ENCODE assay signal across 14 cellular contexts in the genomic region with DNA sequence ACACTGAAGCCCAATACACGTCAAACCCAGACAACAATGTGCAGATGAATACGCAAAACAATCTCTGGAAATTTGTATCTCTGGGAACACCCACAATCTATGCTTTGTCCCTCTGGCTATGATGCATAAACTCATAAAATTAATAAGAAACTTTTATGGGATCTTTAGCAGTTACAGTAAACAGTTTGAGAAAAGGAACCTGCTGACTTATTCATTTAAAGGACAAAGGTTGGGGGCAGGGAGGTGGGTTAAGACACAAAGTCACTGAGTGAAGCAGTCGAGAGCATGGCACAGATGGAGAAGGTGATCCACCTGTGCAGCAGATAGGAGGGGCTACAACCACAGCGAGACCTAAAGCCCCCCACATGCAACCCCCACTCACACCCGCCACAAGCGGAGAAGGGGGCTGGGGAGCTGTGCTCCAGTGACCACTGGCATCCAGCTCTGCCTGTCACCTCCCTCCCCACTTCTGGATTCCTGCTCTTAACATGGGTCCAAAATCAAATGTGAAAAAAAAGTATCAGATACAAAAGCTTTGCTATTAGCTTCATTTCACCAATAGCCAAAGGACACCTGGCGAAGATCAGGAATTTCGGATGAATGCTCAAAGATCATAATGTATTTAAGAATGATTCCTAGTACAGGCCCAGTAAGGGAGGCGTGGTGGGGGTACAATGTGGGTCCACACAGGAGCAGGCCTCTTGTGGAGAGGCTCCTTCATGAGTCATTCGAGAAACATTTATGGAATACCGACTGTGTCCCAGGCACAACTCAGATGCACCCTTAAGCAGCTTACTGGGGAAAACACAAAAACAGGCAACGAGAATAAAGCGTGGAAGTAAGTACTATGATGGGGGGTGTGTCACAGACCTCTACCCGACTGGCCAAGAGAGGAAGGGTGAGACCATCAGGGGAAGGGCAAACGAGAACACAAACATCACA. TPM values are rescaled to one million over a fixed set of nuclear protein-coding genes. Genes with fewer than 3 reads are reported as not detected.
DNase-seq lines count a peak whose midpoint lies in the region; ATAC-seq and TF ChIP-seq lines count a peak whose summit lies in the region.
"Had no signal": no experiment of that assay in that cellular context is flagged by ENCODE, and none has a peak within 500 bp of the region (broad histone marks: within the 10 kb centered on the region; RNA-seq: fewer than 3 reads in every experiment).

No MANE protein-coding gene starts in this region.

- H3K27ac ChIP-seq in 22Rv1 (peak overlapping the region; percentile 86), SJCRH30 (no peak overlapping the region)
- H3K27ac ChIP-seq: KMS-11, left lung, parathyroid adenoma had no signal

- peak; percentile 6 for DNase-seq in HK-2 (ENCODE audit: unreplicated experiment)
- peak; percentile 27 for DNase-seq in iPS-NIHi11 (ENCODE audit: low spot score)
- no peak for DNase-seq in SJCRH30
- DNase-seq in mesothelial cell of epicardium (ENCODE audit: low spot score in 2 of 2, unreplicated experiment in 2 of 2): no peak
- no peak for DNase-seq in stimulated activated CD4-positive, alpha-beta T cell treated with anti-CD3 and anti-CD28 coated beads, Interleukin-4, amount 100 ng/mL, for 24 hours
- DNase-seq in SIG-M5 (lab: John Stamatoyannopoulos, UW): no peak
- DNase-seq: amygdala; left lung; Peyer's patch; stimulated activated CD4-positive, alpha-beta T cell treated with anti-CD3 and anti-CD28 coated beads, Interleukin-4, amount 100 ng/mL, for 1 hour had no signal

- peak overlapping the region; percentile 48 for H3K27ac Mint-ChIP-seq in activated T-helper 17 cell treated with anti-CD3 and anti-CD28 coated beads, Interleukin-2, amount 50 U/mL, for 72 hours
- H3K27ac Mint-ChIP-seq in mesothelial cell of epicardium: no peak overlapping the region

- no peaks in the 10 kb centered on the region for H3K9me3 ChIP-seq in SJCRH30 (replicated peaks)
- H3K9me3 ChIP-seq: left lung, Peyer's patch had no signal

- no peak overlapping the region for H3K4me3 Mint-ChIP-seq in activated T-helper 17 cell treated with anti-CD3 and anti-CD28 coated beads, Interleukin-2, amount 50 U/mL, for 72 hours
- no peak overlapping the region for H3K4me3 Mint-ChIP-seq in mesothelial cell of epicardium

- no peaks in the 10 kb centered on the region for H3K27me3 ChIP-seq in SJCRH30
- H3K27me3 ChIP-seq: left lung, Peyer's patch had no signal

- H3K27me3 Mint-ChIP-seq in activated T-helper 17 cell treated with anti-CD3 and anti-CD28 coated beads, Interleukin-2, amount 50 U/mL, for 72 hours: no peaks in the 10 kb centered on the region
- H3K27me3 Mint-ChIP-seq in mesothelial cell of epicardium (ENCODE audit: low read depth): no peaks in the 10 kb centered on the region

- TF ChIP-seq CTCF in 22Rv1 (IDR thresholded peaks at IDR 0.05) (no peak), mesothelial cell of epicardium (IDR thresholded peaks at IDR 0.05; ENCODE audit: unreplicated experiment) (no peak)

- peaks cover 6% of the 10 kb centered on the region for H3K4me1 Mint-ChIP-seq in activated T-helper 17 cell treated with anti-CD3 and anti-CD28 coated beads, Interleukin-2, amount 50 U/mL, for 72 hours
- peaks cover 6% of the 10 kb centered on the region for H3K4me1 Mint-ChIP-seq in mesothelial cell of epicardium

- H3K36me3 ChIP-seq in SJCRH30: no peaks in the 10 kb centered on the region
- H3K36me3 ChIP-seq: Peyer's patch had no signal

- no peaks in the 10 kb centered on the region for H3K4me1 ChIP-seq in SJCRH30

- no peak overlapping the region for H3K4me3 ChIP-seq in SJCRH30
- H3K4me3 ChIP-seq: left lung, Peyer's patch had no signal

- H3K36me3 Mint-ChIP-seq in activated T-helper 17 cell treated with anti-CD3 and anti-CD28 coated beads, Interleukin-2, amount 50 U/mL, for 72 hours (ENCODE audit: low read depth): peaks cover 15% of the 10 kb centered on the region
- H3K36me3 Mint-ChIP-seq in mesothelial cell of epicardium: peaks cover 4% of the 10 kb centered on the region

- ATAC-seq in activated T-helper 17 cell treated with anti-CD3 and anti-CD28 coated beads, Interleukin-2, amount 50 U/mL, for 72 hours (replicated peaks): no peak

- no peaks in the 10 kb centered on the region for H3K9me3 Mint-ChIP-seq in activated T-helper 17 cell treated with anti-CD3 and anti-CD28 coated beads, Interleukin-2, amount 50 U/mL, for 72 hours
- H3K9me3 Mint-ChIP-seq in mesothelial cell of epicardium: peaks cover 5% of the 10 kb centered on the region

RNA-seq across cellular contexts. Expression of gene SMCO4, which starts 44.8 kb away (rescaled TPM):
- 10 to 100 TPM; 49.3 to 82.4 TPM for total RNA-seq in activated T-helper 17 cell treated with anti-CD3 and anti-CD28 coated beads, Interleukin-2, amount 50 U/mL, for 72 hours
- total RNA-seq in SJCRH30 (2014; rRNA removed; shearing (Covaris generic)): 4.0 and 4.9 TPM in 2 replicates
- total RNA-seq in mesothelial cell of epicardium: 6.8 to 8.4 TPM (median 6.8 TPM) in 3 replicates

Comparison
In these comparisons a context has a peak if more than half of its experiments do, and no peak if none do; other contexts are left out.
1. DNase-seq: peak in HK-2 (single experiment) and iPS-NIHi11 (single experiment); none in SJCRH30 (0 of 2), mesothelial cell of epicardium (0 of 2), stimulated activated CD4-positive, alpha-beta T cell treated with anti-CD3 and anti-CD28 coated beads, Interleukin-4, amount 100 ng/mL, for 24 hours (single experiment) and SIG-M5 (single experiment).